2 cellular contexts compared by ENCODE assay signal in genomic region chr11:43486141-43486540, GRCh38.
TF ChIP-seq lines count a peak whose summit lies in the region.

No MANE protein-coding gene starts in this region.

TF ChIP-seq in SK-N-SH, 30 proteins besides CTCF, POLR2A, EP300 and RAD21 (continued from another document):
- 0 out of 2 replicates have a peak, but pooled peaks have one; percentile 23 for TF ChIP-seq REST (IDR thresholded peaks at IDR 0.05; ENCODE audit: low read depth, low read length)
- TF ChIP-seq FOSL2 (IDR thresholded peaks at IDR 0.05; ENCODE audit: borderline replicate concordance, low read depth), result 0 out of 2 replicates have a peak, but pooled peaks have one; percentile 14
- no peak for TF ChIP-seq NRF1 (IDR thresholded peaks at IDR 0.05; ENCODE audit: low read depth, low read length)

TF ChIP-seq in SK-N-SH treated with all-trans-retinoic acid at 6 μM for 48 hours, 23 proteins besides CTCF, POLR2A, EP300 and RAD21 (continued from another document):
- TF ChIP-seq TSHZ2 (CRISPR knock-in tag; IDR thresholded peaks at IDR 0.05) (no peak), ARNTL (CRISPR knock-in tag; IDR thresholded peaks at IDR 0.05; ENCODE audit: borderline replicate concordance, low read depth) (no peak), ZNF8 (CRISPR knock-in tag; IDR thresholded peaks at IDR 0.05) (no peak), CSRNP3 (CRISPR knock-in tag; IDR thresholded peaks at IDR 0.05) (no peak), TCF4 (CRISPR knock-in tag; IDR thresholded peaks at IDR 0.05; ENCODE audit: borderline replicate concordance) (no peak), ZNF565 (CRISPR knock-in tag; conservative IDR thresholded peaks at IDR 0.05; ENCODE audit: low read depth) (no peak)
TF ChIP-seq in SK-N-SH treated with all-trans-retinoic acid at 6 μM for 48 hours: peak in this region for 0.
